Comparison of ENCODE assay signal across 8 cellular contexts in the genomic region with DNA sequence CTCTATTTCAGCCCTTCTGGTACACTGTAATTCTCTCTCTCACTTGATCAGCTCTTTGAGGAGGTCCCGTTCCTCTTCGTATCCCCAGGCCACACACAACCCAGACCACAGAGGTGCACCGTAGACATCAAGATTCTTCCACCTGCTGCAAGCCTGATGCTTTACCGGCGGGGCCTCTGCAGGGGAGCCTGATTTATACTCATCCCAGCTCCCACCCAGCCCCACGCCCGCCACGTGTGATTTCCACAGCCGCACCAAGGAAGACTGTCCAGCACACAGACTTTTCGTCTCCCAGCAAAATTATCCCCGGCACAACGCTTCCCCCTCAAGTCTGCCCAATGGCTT. TPM values are rescaled to one million over a fixed set of nuclear protein-coding genes. Genes with fewer than 3 reads are reported as not detected.
DNase-seq lines count a peak whose midpoint lies in the region; ATAC-seq, FAIRE-seq and TF ChIP-seq lines count a peak whose summit lies in the region.

No MANE protein-coding gene starts in this region.

- TF ChIP-seq RAD21 in K562 (CRISPR knock-in tag; conservative IDR thresholded peaks at IDR 0.05 in 1 of 2, IDR thresholded peaks at IDR 0.05 in 1 of 2) = no peak
- no peak for TF ChIP-seq RAD21 in liver (IDR thresholded peaks at IDR 0.05)

- ATAC-seq in GM19463 (IDR thresholded peaks at IDR 0.05; ENCODE audit: unreplicated experiment) = peak; percentile 5
- ATAC-seq in K562 = peak; percentile 36

- in situ Hi-C loops in K562 (cut with MboI) = no loop called here

- H3K36me3 ChIP-seq in ACC112 (ENCODE audit: insufficient read depth, low read length) (no peaks in the 10 kb centered on the region), HUES6 (ENCODE audit: control insufficient read depth, insufficient read depth, low read length) (peaks cover 8% of the 10 kb centered on the region; the same call in 1 of the 2 replicates), K562 (ENCODE audit: control insufficient read depth, insufficient read depth, low read length) (peaks cover 5% of the 10 kb centered on the region; the same call in 1 of the 3 replicates), liver (ENCODE audit: control insufficient read depth in 4 of 4, insufficient read depth in 3 of 4, low read depth in 1 of 4, low read length in 3 of 4) (no peaks in the 10 kb centered on the region), testis (ENCODE audit: low read depth, missing control alignments) (no peaks in the 10 kb centered on the region)

- CTCF ChIA-PET in K562 (lab: Yijun Ruan, JAX; ENCODE audit: low intra/inter-chr PET ratio) = interaction anchor here (0.6 kb wide), 1 partner anchor 9 kb away, joined by 3 read pairs; no protein-coding TSS in a partner anchor

- peak overlapping the region; percentile 88 for H3K4me2 ChIP-seq in K562 (ENCODE audit: insufficient read depth, low read length)

- 0% methylated on average over 12 of the region's 12 CpGs for WGBS in K562 (ENCODE audit: insufficient coverage, low coverage, missing lambda C conversion rate)
- 11% methylated on average over 12 of the region's 12 CpGs for WGBS in liver
- 2 to 7% methylated on average over 6 to 12 of the region's 12 CpGs for WGBS in testis, 2 donors

- TF ChIP-seq CTCF in K562 (IDR thresholded peaks at IDR 0.05 in 2 of 3, conservative IDR thresholded peaks at IDR 0.05 in 1 of 3; ENCODE audit: insufficient read depth in 2 of 3, low read depth in 1 of 3, low read length in 3 of 3) (no peak), liver (IDR thresholded peaks at IDR 0.05; ENCODE audit: low read depth, low read length, missing input control) (no peak), testis (IDR thresholded peaks at IDR 0.05) (no peak), D721Med (IDR thresholded peaks at IDR 0.05; ENCODE audit: insufficient read depth, missing control alignments) (no peak)

- H3K9me3 ChIP-seq in HUES6 (ENCODE audit: control insufficient read depth, insufficient read depth, low read depth, low read length) = no peaks in the 10 kb centered on the region
- H3K9me3 ChIP-seq in K562 (replicated peaks; ENCODE audit: control insufficient read depth, insufficient read depth, low read depth, low read length) = no peaks in the 10 kb centered on the region
- no peaks in the 10 kb centered on the region for H3K9me3 ChIP-seq in liver (ENCODE audit: control insufficient read depth in 4 of 4, low read length in 3 of 4)
- no peaks in the 10 kb centered on the region for H3K9me3 ChIP-seq in testis

- FAIRE-seq in K562 (lab: Jason Lieb, UNC) = no peak
- no peak for FAIRE-seq in D721Med (lab: Jason Lieb, UNC)

- no peaks in the 10 kb centered on the region for H3K9me1 ChIP-seq in K562 (ENCODE audit: control insufficient read depth, insufficient read depth, low read length)

- intact Hi-C loops in K562 (cut with micrococcal nuclease) (no loop called here), testis (cut with DNase I; ENCODE audit: low total_unique reads) (no loop called here)

- no peaks in the 10 kb centered on the region for H4K20me1 ChIP-seq in K562 (replicated peaks; ENCODE audit: control insufficient read depth, insufficient read depth, low read length)

- POLR2A ChIA-PET in K562 (lab: Yijun Ruan, JAX) = interaction anchor here (1.0 kb wide), 1 partner anchor 41 kb away, joined by 3 read pairs; no protein-coding TSS in a partner anchor

- no peak for TF ChIP-seq EP300 in K562 (IDR thresholded peaks at IDR 0.05; ENCODE audit: low read length)

- H3K79me2 ChIP-seq in ACC112 (ENCODE audit: control insufficient read depth, insufficient read depth, low read length, unreplicated experiment) (peaks cover 17% of the 10 kb centered on the region), K562 (ENCODE audit: control insufficient read depth, insufficient read depth, low read length) (peaks cover 10% of the 10 kb centered on the region)

- no peak overlapping the region for H3K27ac ChIP-seq in ACC112 (ENCODE audit: low read depth, low read length)
- no peak overlapping the region for H3K27ac ChIP-seq in HUES6 (ENCODE audit: low read depth, low read length)
- no peak overlapping the region for H3K27ac ChIP-seq in K562 (ENCODE audit: extremely low read depth, low read depth, low read length)
- no peak overlapping the region for H3K27ac ChIP-seq in liver (ENCODE audit: low read depth in 1 of 2, low read length in 2 of 2)
- peak overlapping the region in 1 of 2 donors; percentile 27 for H3K27ac ChIP-seq in testis

- BruUV-seq in K562 (replicated peaks; lab: Mats Ljungman, UMichigan) = no TSS peak

- H2AFZ ChIP-seq in ACC112 (ENCODE audit: low read length, unreplicated experiment) (peak overlapping the region; percentile 96), K562 (ENCODE audit: low read depth, low read length) (peak overlapping the region; percentile 99)

- DNase-seq in K562 (ENCODE audit: extremely low read depth in 1 of 4, low spot score in 3 of 4) (peak in 3 of 4 experiments; percentile 32 to 33 (median 33)), testis (no peak), occipital lobe (lab: John Stamatoyannopoulos, UW) (no peak), D721Med (ENCODE audit: insufficient read length, low spot score) (no peak)

- H3K27me3 ChIP-seq in ACC112 (ENCODE audit: insufficient read depth, low read length) (no peaks in the 10 kb centered on the region), HUES6 (ENCODE audit: control insufficient read depth, insufficient read depth, low read length) (peaks cover 6% of the 10 kb centered on the region; the same call in 1 of the 2 replicates), K562 (ENCODE audit: control insufficient read depth in 2 of 2, insufficient read depth in 2 of 2, low read length in 2 of 2) (no peaks in the 10 kb centered on the region), liver (ENCODE audit: control insufficient read depth in 4 of 4, insufficient read depth in 4 of 4, low read length in 3 of 4) (no peaks in the 10 kb centered on the region), testis (no peaks in the 10 kb centered on the region)

- peak overlapping the region; percentile 99 for H3K4me3 ChIP-seq in ACC112 (ENCODE audit: low read depth, low read length)
- peak overlapping the region; percentile 84 for H3K4me3 ChIP-seq in HUES6 (ENCODE audit: low read depth, low read length)
- H3K4me3 ChIP-seq in K562 = peak overlapping the region; percentile 95
- H3K4me3 ChIP-seq in liver (ENCODE audit: low read depth in 1 of 3, low read length in 3 of 3) = peak overlapping the region; percentile 89 to 93 (median 89)
- H3K4me3 ChIP-seq in testis = peak overlapping the region; percentile 81 to 89

- TF ChIP-seq POLR2A in K562 (conservative IDR thresholded peaks at IDR 0.05) = no peak
- TF ChIP-seq POLR2A in testis (IDR thresholded peaks at IDR 0.05) = no peak

- peak overlapping the region; percentile 32 for H3K9ac ChIP-seq in HUES6 (ENCODE audit: low read length)
- H3K9ac ChIP-seq in K562 (ENCODE audit: insufficient read depth in 1 of 2, low read depth in 2 of 2, low read length in 2 of 2) = peak overlapping the region; percentile 60 to 91
- no peak overlapping the region for H3K9ac ChIP-seq in liver (ENCODE audit: low read depth in 1 of 2, low read length in 2 of 2)

- peaks cover 10% of the 10 kb centered on the region for H3K4me1 ChIP-seq in ACC112 (ENCODE audit: control insufficient read depth, insufficient read depth, low read length, unreplicated experiment)
- peaks cover 5% of the 10 kb centered on the region; the same call in 1 of the 2 replicates for H3K4me1 ChIP-seq in HUES6 (ENCODE audit: control insufficient read depth, insufficient read depth, low read length)
- peaks cover 9 to 35% of the 10 kb centered on the region in 2 experiments; a peak in 4 of 5 replicates for H3K4me1 ChIP-seq in K562 (replicated peaks in 1 of 2; ENCODE audit: control insufficient read depth in 2 of 2, insufficient read depth in 2 of 2, low read length in 2 of 2)
- H3K4me1 ChIP-seq in liver (ENCODE audit: control insufficient read depth in 4 of 4, insufficient read depth in 4 of 4, low read length in 3 of 4) = peaks cover 0 to 14% (median 6%) of the 10 kb centered on the region in 4 donors
- H3K4me1 ChIP-seq in testis = no peaks in the 10 kb centered on the region

RNA-seq across cellular contexts. Expression of a gene that starts 0.7 kb away (rescaled TPM):
- 532 and 587 TPM in 2 replicates for total RNA-seq in K562 (2011; cell fraction: chromatin; rRNA removed; ENCODE audit: low replicate concordance)
- total RNA-seq in K562 (2011; cell fraction: nucleolus; rRNA removed) = 218 and 259 TPM in 2 replicates
- 355 and 441 TPM in 2 replicates for total RNA-seq in K562 (2011; cell fraction: nucleoplasm; rRNA removed)
- 123 and 128 TPM in 2 replicates for total RNA-seq in K562 (2014; rRNA removed)
- 197 and 206 TPM in 2 replicates for total RNA-seq in K562 (2014; rRNA removed; fragmentation: Illumina TruSeq; extraction: Trizol)
- total RNA-seq in K562 (2015; rRNA removed; fragmentation: Illumina TruSeq; extraction: Trizol) = 195 and 199 TPM in 2 replicates
- total RNA-seq in K562 (2021) = 148 and 149 TPM in 2 replicates
- 336 and 486 TPM in 2 replicates for polyA plus RNA-seq in K562 (2011; rRNA removed)
- 159 and 451 TPM in 2 replicates for polyA plus RNA-seq in K562 (2011; cell fraction: cytosol; rRNA removed)
- 113 and 244 TPM in 2 replicates for polyA plus RNA-seq in K562 (2011; cell fraction: nucleus; rRNA removed)
- 304 and 317 TPM in 2 replicates for polyA plus RNA-seq in K562 (2012)
- polyA plus RNA-seq in K562 (2014; fragmentation: Illumina TruSeq; extraction: Trizol) = 140 and 154 TPM in 2 replicates
- polyA plus RNA-seq in K562 (2014; fragmentation: Nextera tagmentation; extraction: Ambion mirVana) = 100 to 1,000 TPM; 361 to 440 TPM
- 183 and 202 TPM in 2 replicates for polyA plus RNA-seq in K562 (2014; rRNA removed)
- 267 and 478 TPM in 2 replicates for polyA minus RNA-seq in K562 (2011; rRNA and poly(A)+ RNA removed)
- 63.6 and 112 TPM in 2 replicates for polyA minus RNA-seq in K562 (2011; cell fraction: cytosol; rRNA and poly(A)+ RNA removed)
- 215 and 411 TPM in 2 replicates for polyA minus RNA-seq in K562 (2011; cell fraction: nucleus; rRNA and poly(A)+ RNA removed)
- total RNA-seq in liver = 1 to 10 TPM; 7.9 to 9.1 TPM
- 1 to 10 TPM; 3.1 to 8.1 TPM for polyA plus RNA-seq in liver
- 10 to 100 TPM; 38.7 to 38.8 TPM for total RNA-seq in testis
- polyA plus RNA-seq in testis (ENCODE audit: insufficient read depth, low read depth, low replicate concordance) = 23.0 TPM
- total RNA-seq in occipital lobe = 25.3 TPM

RNA-seq across cellular contexts. Expression of a gene that starts 59.6 kb away (rescaled TPM):
- total RNA-seq in K562 (2011; cell fraction: chromatin; rRNA removed; ENCODE audit: low replicate concordance) = 23.8 and 25.2 TPM in 2 replicates
- total RNA-seq in K562 (2011; cell fraction: nucleolus; rRNA removed) = 22.5 TPM in 2 replicates
- total RNA-seq in K562 (2011; cell fraction: nucleoplasm; rRNA removed) = 17.8 and 18.7 TPM in 2 replicates
- total RNA-seq in K562 (2014; rRNA removed) (51.1 and 55.1 TPM in 2 replicates), K562 (2014; rRNA removed; fragmentation: Illumina TruSeq; extraction: Trizol) (72.3 and 80.2 TPM in 2 replicates), K562 (2015; rRNA removed; fragmentation: Illumina TruSeq; extraction: Trizol) (48.2 and 55.2 TPM in 2 replicates), K562 (2021) (63.0 and 63.6 TPM in 2 replicates), liver (10 to 100 TPM; 15.0 to 26.4 TPM), testis (10 to 100 TPM; 19.8 to 20.0 TPM), occipital lobe (17.0 TPM)
- polyA plus RNA-seq in K562 (2011; rRNA removed) (50.7 and 70.6 TPM in 2 replicates), K562 (2014; fragmentation: Illumina TruSeq; extraction: Trizol) (63.5 and 65.0 TPM in 2 replicates), K562 (2014; fragmentation: Nextera tagmentation; extraction: Ambion mirVana) (100 to 1,000 TPM; 141 to 162 TPM), K562 (2014; rRNA removed) (77.7 and 78.1 TPM in 2 replicates), liver (10 to 100 TPM; 21.9 to 25.2 TPM), testis (ENCODE audit: insufficient read depth, low read depth, low replicate concordance) (15.7 TPM)
- 19.8 and 24.0 TPM in 2 replicates for polyA plus RNA-seq in K562 (2011; cell fraction: cytosol; rRNA removed)
- 13.3 and 16.0 TPM in 2 replicates for polyA plus RNA-seq in K562 (2011; cell fraction: nucleus; rRNA removed)
- polyA plus RNA-seq in K562 (2012) = 27.6 and 52.8 TPM in 2 replicates
- polyA minus RNA-seq in K562 (2011; rRNA and poly(A)+ RNA removed) = 27.1 and 29.2 TPM in 2 replicates
- polyA minus RNA-seq in K562 (2011; cell fraction: cytosol; rRNA and poly(A)+ RNA removed) = 14.7 and 15.6 TPM in 2 replicates
- polyA minus RNA-seq in K562 (2011; cell fraction: nucleus; rRNA and poly(A)+ RNA removed) = 14.9 and 19.1 TPM in 2 replicates

RNA-seq across cellular contexts. Expression of a gene that starts 59.8 kb away (rescaled TPM):
- total RNA-seq in K562 (2011; cell fraction: chromatin; rRNA removed; ENCODE audit: low replicate concordance) = 251 and 301 TPM in 2 replicates
- total RNA-seq in K562 (2011; cell fraction: nucleolus; rRNA removed) = 61.0 and 78.0 TPM in 2 replicates
- total RNA-seq in K562 (2011; cell fraction: nucleoplasm; rRNA removed) = 82.1 and 87.6 TPM in 2 replicates
- total RNA-seq in K562 (2014; rRNA removed) (23.9 and 25.2 TPM in 2 replicates), K562 (2014; rRNA removed; fragmentation: Illumina TruSeq; extraction: Trizol) (39.1 and 46.1 TPM in 2 replicates), K562 (2015; rRNA removed; fragmentation: Illumina TruSeq; extraction: Trizol) (29.9 and 31.1 TPM in 2 replicates), K562 (2021) (45.5 and 55.3 TPM in 2 replicates), liver (10 to 100 TPM; 12.7 to 36.3 TPM), testis (10 to 100 TPM; 56.7 to 61.6 TPM), occipital lobe (32.4 TPM)
- polyA plus RNA-seq in K562 (2011; rRNA removed) (41.4 and 43.9 TPM in 2 replicates), K562 (2014; fragmentation: Illumina TruSeq; extraction: Trizol) (30.1 and 30.8 TPM in 2 replicates), K562 (2014; fragmentation: Nextera tagmentation; extraction: Ambion mirVana) (10 to 100 TPM; 17.0 to 22.9 TPM), K562 (2014; rRNA removed) (20.6 and 23.3 TPM in 2 replicates), liver (10 to 100 TPM in 1 of 2 donors, 1 to 10 TPM in 1; 6.1 to 11.6 TPM), testis (ENCODE audit: insufficient read depth, low read depth, low replicate concordance) (26.6 TPM)
- 11.5 and 23.2 TPM in 2 replicates for polyA plus RNA-seq in K562 (2011; cell fraction: cytosol; rRNA removed)
- 37.1 and 53.3 TPM in 2 replicates for polyA plus RNA-seq in K562 (2011; cell fraction: nucleus; rRNA removed)
- 16.1 and 19.6 TPM in 2 replicates for polyA plus RNA-seq in K562 (2012)
- 210 and 261 TPM in 2 replicates for polyA minus RNA-seq in K562 (2011; rRNA and poly(A)+ RNA removed)
- 25.3 and 33.2 TPM in 2 replicates for polyA minus RNA-seq in K562 (2011; cell fraction: cytosol; rRNA and poly(A)+ RNA removed)
- polyA minus RNA-seq in K562 (2011; cell fraction: nucleus; rRNA and poly(A)+ RNA removed) = 50.6 and 123 TPM in 2 replicates

Comparison
In these comparisons a context has a peak if more than half of its experiments do, and no peak if none do; other contexts are left out.
1. H3K9ac ChIP-seq: peak in HUES6 (single experiment) and K562 (2 of 2); none in liver (0 of 2).
2. DNase-seq: peak in K562 (3 of 4); none in testis (single experiment), occipital lobe (single experiment) and D721Med (single experiment).
3. Peak in every context shown above with its lines, with median percentiles within 50 percentile points of each other: H3K4me3 ChIP-seq.